In genomic region chr1:9293241-9293511, GRCh38 we compare ENCODE assay signal across 8 cellular contexts. TPM values are rescaled to one million over a fixed set of nuclear protein-coding genes. Genes with fewer than 3 reads are reported as not detected.
DNase-seq lines count a peak whose midpoint lies in the region; ATAC-seq, FAIRE-seq and TF ChIP-seq lines count a peak whose summit lies in the region.
"Had no signal": no experiment of that assay in that cellular context is flagged by ENCODE, and none has a peak within 500 bp of the region (broad histone marks: within the 10 kb centered on the region; RNA-seq: fewer than 3 reads in every experiment).

No MANE protein-coding gene starts in this region.

- peaks cover 4 to 5% (median 5%) of the 10 kb centered on the region in 3 donors for H3K9me3 Mint-ChIP-seq in T-cell

- H3K4me3 ChIP-seq in HFF-Myc (replicated peaks; ENCODE audit: low read depth, low read length) (peak overlapping the region; percentile 81), astrocyte of the spinal cord (ENCODE audit: low read depth, low read length) (peak overlapping the region; percentile 95), liver (ENCODE audit: low read depth in 1 of 3, low read length in 3 of 3) (peak overlapping the region in 2 of 3 donors; percentile 67 to 90), tibial artery (peak overlapping the region; percentile 81 to 92)

- DNase-seq in HFF-Myc (ENCODE audit: extremely low read depth, low read depth) (no peak), astrocyte of the spinal cord (ENCODE audit: low read depth, low spot score) (no peak), tibial artery (no peak), T-cell (no peak), HuH-7.5 (ENCODE audit: low spot score) (no peak), frontal cortex (ENCODE audit: low spot score in 2 of 2) (no peak)

- H3K36me3 ChIP-seq in liver (ENCODE audit: control insufficient read depth in 4 of 4, insufficient read depth in 3 of 4, low read depth in 1 of 4, low read length in 3 of 4) (peaks cover 0 to 3% (median 0%) of the 10 kb centered on the region in 4 donors), tibial artery (no peaks in the 10 kb centered on the region)

- H3K27me3 ChIP-seq in liver (ENCODE audit: control insufficient read depth in 4 of 4, insufficient read depth in 4 of 4, low read length in 3 of 4) (no peaks in the 10 kb centered on the region), tibial artery (no peaks in the 10 kb centered on the region)

- H3K9me3 ChIP-seq in liver (ENCODE audit: control insufficient read depth in 4 of 4, low read length in 3 of 4), result peaks cover under 1 to 1% (median under 1%) of the 10 kb centered on the region in 4 donors
- H3K9me3 ChIP-seq in tibial artery, result peaks cover 0 to 8% (median 3%) of the 10 kb centered on the region in 3 donors

- POLR2A ChIA-PET in T-cell (lab: Charles Lee), result no interaction called here

- no peak for FAIRE-seq in frontal cortex (lab: Jason Lieb, UNC)

- H3K4me1 ChIP-seq in liver (ENCODE audit: control insufficient read depth in 4 of 4, insufficient read depth in 4 of 4, low read length in 3 of 4) (peaks cover 5 to 24% (median 16%) of the 10 kb centered on the region in 4 donors), tibial artery (peaks cover 6 to 68% (median 50%) of the 10 kb centered on the region in 4 donors)

- no peaks in the 10 kb centered on the region for H3K27me3 Mint-ChIP-seq in T-cell

- intact Hi-C loops in tibial artery (cut with DNase I; ENCODE audit: low total_unique reads), result loop anchor here (10.0 kb wide), 1 partner anchor 62 kb away; no protein-coding TSS in a partner anchor

- H3K9ac ChIP-seq in liver (ENCODE audit: low read depth in 1 of 2, low read length in 2 of 2), result no peak overlapping the region

- peaks cover 3% of the 10 kb centered on the region for H3K36me3 Mint-ChIP-seq in T-cell

- H3K4me3 Mint-ChIP-seq in T-cell, result no peak overlapping the region

- peak overlapping the region; percentile 8 to 51 for H3K27ac ChIP-seq in liver (ENCODE audit: low read depth in 1 of 2, low read length in 2 of 2)
- peak overlapping the region; percentile 91 to 98 for H3K27ac ChIP-seq in tibial artery

- 0% methylated on average over 37 of the region's 38 CpGs for WGBS in liver

- in situ Hi-C loops in astrocyte of the spinal cord (cut with HindIII; ENCODE audit: low sequenced_read_pairs), result no loop called here

- no peak for TF ChIP-seq RAD21 in liver (IDR thresholded peaks at IDR 0.05)

- no peak for TF ChIP-seq CTCF in HFF-Myc (IDR thresholded peaks at IDR 0.05; ENCODE audit: low read depth, low read length, missing control alignments)
- no peak for TF ChIP-seq CTCF in astrocyte of the spinal cord (IDR thresholded peaks at IDR 0.05; ENCODE audit: low read depth, low read length)
- no peak for TF ChIP-seq CTCF in liver (IDR thresholded peaks at IDR 0.05; ENCODE audit: low read depth, low read length, missing input control)
- no peak for TF ChIP-seq CTCF in tibial artery (IDR thresholded peaks at IDR 0.05)

- no peak overlapping the region for H3K27ac Mint-ChIP-seq in T-cell
- H3K27ac Mint-ChIP-seq: activated T-cell treated with anti-CD3 and anti-CD28 coated beads, Interleukin-2, amount 50 U/mL, for 72 hours had no signal

- no peak for ATAC-seq in T-cell (replicated peaks in 1 of 4)

- H3K4me1 Mint-ChIP-seq in T-cell, result peaks cover 16 to 25% (median 19%) of the 10 kb centered on the region in 3 donors

- CTCF ChIA-PET in T-cell (lab: Charles Lee), result no interaction called here

TF ChIP-seq in liver, 16 proteins besides CTCF, POLR2A, EP300 and RAD21:
- no peak for TF ChIP-seq YY1 (IDR thresholded peaks at IDR 0.05)
- TF ChIP-seq NR2F2 (IDR thresholded peaks at IDR 0.05), result no peak
- no peak for TF ChIP-seq TAF1 (conservative IDR thresholded peaks at IDR 0.05)
- no peak for TF ChIP-seq MAX (IDR thresholded peaks at IDR 0.05)
- TF ChIP-seq FOXA2 (IDR thresholded peaks at IDR 0.05), result no peak
- TF ChIP-seq REST (IDR thresholded peaks at IDR 0.05), result no peak
- no peak for TF ChIP-seq RXRA (IDR thresholded peaks at IDR 0.05)
- no peak for TF ChIP-seq SP1 (IDR thresholded peaks at IDR 0.05)
- no peak for TF ChIP-seq EGR1 (IDR thresholded peaks at IDR 0.05; ENCODE audit: low read depth in 2 of 2)
- no peak for TF ChIP-seq GABPA (IDR thresholded peaks at IDR 0.05 in 1 of 2, conservative IDR thresholded peaks at IDR 0.05 in 1 of 2)
- no peak for TF ChIP-seq HNF4G (IDR thresholded peaks at IDR 0.05)
- no peak for TF ChIP-seq ATF3 (IDR thresholded peaks at IDR 0.05)
- TF ChIP-seq ZBTB33 (IDR thresholded peaks at IDR 0.05), result no peak
- no peak for TF ChIP-seq JUND (IDR thresholded peaks at IDR 0.05)
- no peak for TF ChIP-seq FOXA1 (IDR thresholded peaks at IDR 0.05)
- no peak for TF ChIP-seq HNF4A (conservative IDR thresholded peaks at IDR 0.05)

RNA-seq across cellular contexts. Expression of gene SPSB1, which starts 0.5 kb away (rescaled TPM):
- total RNA-seq in liver (10 to 100 TPM in 1 of 2 donors, 1 to 10 TPM in 1; 4.1 to 19.1 TPM), T-cell (1 to 10 TPM; 3.1 to 6.4 (median 5.4) TPM), frontal cortex (2.9 TPM)
- polyA plus RNA-seq in liver, result 10 to 100 TPM; 10.4 to 22.6 TPM

RNA-seq across cellular contexts. Expression of gene H6PD, which starts 58.6 kb away (rescaled TPM):
- 100 to 1,000 TPM in 1 of 2 donors, 10 to 100 TPM in 1; 47.7 to 134 TPM for total RNA-seq in liver
- polyA plus RNA-seq in liver, result 10 to 100 TPM; 28.9 to 65.8 TPM
- total RNA-seq in T-cell, result 10 to 100 TPM; 17.6 to 26.5 (median 23.9) TPM
- 5.3 TPM for total RNA-seq in frontal cortex
